11 cellular contexts compared by ENCODE assay signal in genomic region chr17:78980624-78980972, GRCh38. TPM values are rescaled to one million over a fixed set of nuclear protein-coding genes. Genes with fewer than 3 reads are reported as not detected.
A peak's percentile ranks its signal among the peaks of the same experiment; 100 is the strongest.
DNase-seq lines count a peak whose midpoint lies in the region; ATAC-seq, FAIRE-seq and TF ChIP-seq lines count a peak whose summit lies in the region.
"Had no signal": no experiment of that assay in that cellular context is flagged by ENCODE, and none has a peak within 500 bp of the region (broad histone marks: within the 10 kb centered on the region; RNA-seq: fewer than 3 reads in every experiment).

No MANE protein-coding gene starts in this region.

- H3K36me3 Mint-ChIP-seq in activated naive CD8-positive, alpha-beta T cell treated with anti-CD3 and anti-CD28 coated beads, Interleukin-2, amount 10 ng/mL, durations not matched to agents 7 days and 5 days, result peaks cover 7% of the 10 kb centered on the region
- H3K36me3 Mint-ChIP-seq in activated naive CD8-positive, alpha-beta T cell treated with anti-CD3 and anti-CD28 coated beads for 36 hours, result peaks cover 5% of the 10 kb centered on the region

- RAD21 ChIA-PET in GM12878 (lab: Charles Lee; ENCODE audit: unreplicated experiment), result no interaction called here

- TF ChIP-seq RAD21 in GM12878 (IDR thresholded peaks at IDR 0.05; ENCODE audit: insufficient read depth, low read depth, low read length), result no peak

- intact Hi-C loops in GM12878 (cut with micrococcal nuclease; ENCODE audit: unreplicated experiment), result no loop called here

- peak overlapping the region; percentile 95 for H3K27ac Mint-ChIP-seq in activated naive CD8-positive, alpha-beta T cell treated with anti-CD3 and anti-CD28 coated beads, Interleukin-2, amount 10 ng/mL, durations not matched to agents 7 days and 5 days
- no peak overlapping the region for H3K27ac Mint-ChIP-seq in activated naive CD8-positive, alpha-beta T cell treated with anti-CD3 and anti-CD28 coated beads for 36 hours

- H2AFZ ChIP-seq in GM12878 (ENCODE audit: control insufficient read depth, low read depth, low read length), result no peak overlapping the region

- no peaks in the 10 kb centered on the region for H3K9me3 ChIP-seq in GM12878 (replicated peaks; ENCODE audit: control insufficient read depth, insufficient read depth, low read length)
- no peaks in the 10 kb centered on the region for H3K9me3 ChIP-seq in mucosa of stomach (ENCODE audit: control insufficient read depth, low read length)
- H3K9me3 ChIP-seq in upper lobe of left lung, result no peaks in the 10 kb centered on the region

- no peaks in the 10 kb centered on the region for H3K79me2 ChIP-seq in GM12878 (ENCODE audit: control insufficient read depth, insufficient read depth, low read length)

- no peaks in the 10 kb centered on the region for H3K27me3 Mint-ChIP-seq in activated naive CD8-positive, alpha-beta T cell treated with anti-CD3 and anti-CD28 coated beads, Interleukin-2, amount 10 ng/mL, durations not matched to agents 7 days and 5 days
- H3K27me3 Mint-ChIP-seq in activated naive CD8-positive, alpha-beta T cell treated with anti-CD3 and anti-CD28 coated beads for 36 hours, result no peaks in the 10 kb centered on the region

- no peak for ATAC-seq in activated naive CD8-positive, alpha-beta T cell treated with anti-CD3 and anti-CD28 coated beads, Interleukin-2, amount 10 ng/mL, durations not matched to agents 7 days and 5 days (ENCODE audit: low read depth)
- ATAC-seq in GM12878 (peak; percentile 52), upper lobe of left lung (ENCODE audit: low FRiP score in 2 of 2) (no peak), GM21360 (IDR thresholded peaks at IDR 0.05; ENCODE audit: unreplicated experiment) (no peak)

- in situ Hi-C loops in GM12878 (cut with MboI), result no loop called here

- FAIRE-seq in GM12878 (lab: Jason Lieb, UNC), result no peak

- WGBS in GM12878 (ENCODE audit: insufficient coverage, insufficient replicate concordance, low lambda C conversion rate, missing lambda C conversion rate), result 13% methylated on average over 8 of the region's 8 CpGs
- 88 to 91% methylated on average over 4 to 8 of the region's 8 CpGs for WGBS in upper lobe of left lung, 2 donors

- peak overlapping the region; percentile 45 for H3K4me3 Mint-ChIP-seq in activated naive CD8-positive, alpha-beta T cell treated with anti-CD3 and anti-CD28 coated beads, Interleukin-2, amount 10 ng/mL, durations not matched to agents 7 days and 5 days
- H3K4me3 Mint-ChIP-seq in activated naive CD8-positive, alpha-beta T cell treated with anti-CD3 and anti-CD28 coated beads for 36 hours, result no peak overlapping the region

- H3K27me3 ChIP-seq in GM12878 (replicated peaks in 1 of 2; ENCODE audit: control insufficient read depth in 2 of 2, insufficient read depth in 2 of 2, low read length in 1 of 2) (no peaks in the 10 kb centered on the region), mucosa of stomach (ENCODE audit: control insufficient read depth, insufficient read depth, low read length) (no peaks in the 10 kb centered on the region), upper lobe of left lung (no peaks in the 10 kb centered on the region)

- SMC1A ChIA-PET in GM12878 (lab: Charles Lee; ENCODE audit: uncharacterized antibody, unreplicated experiment), result no interaction called here

- BruUV-seq in GM12878 (replicated peaks; lab: Mats Ljungman, UMichigan), result no TSS peak

- DNase-seq in activated naive CD8-positive, alpha-beta T cell treated with anti-CD3 and anti-CD28 coated beads, Interleukin-2, amount 10 ng/mL, durations not matched to agents 7 days and 5 days, result no peak
- no peak for DNase-seq in activated naive CD8-positive, alpha-beta T cell treated with anti-CD3 and anti-CD28 coated beads for 36 hours
- DNase-seq in GM12878 (ENCODE audit: low read depth, low spot score) (no peak), upper lobe of left lung (no peak), nucleus accumbens (lab: John Stamatoyannopoulos, UW) (no peak), COR-L47 (lab: John Stamatoyannopoulos, UW) (no peak)
- DNase-seq: activated CD4-positive, alpha-beta T cell treated with anti-CD3 and anti-CD28 coated beads for 1 hour; SW 1271 had no signal

- TF ChIP-seq CTCF in GM12878 (IDR thresholded peaks at IDR 0.05 in 2 of 3, conservative IDR thresholded peaks at IDR 0.05 in 1 of 3; ENCODE audit: control insufficient read depth in 2 of 3, extremely low read depth in 1 of 3, insufficient read depth in 1 of 3, low read depth in 3 of 3, low read length in 3 of 3), result no peak
- TF ChIP-seq CTCF in upper lobe of left lung (IDR thresholded peaks at IDR 0.05), result no peak

- no peak overlapping the region for H3K9ac ChIP-seq in GM12878 (ENCODE audit: control insufficient read depth, insufficient read depth, low read length)
- peak overlapping the region; percentile 36 for H3K9ac ChIP-seq in mucosa of stomach (ENCODE audit: low read length)

- H3K4me1 ChIP-seq in GM12878 (ENCODE audit: control insufficient read depth, insufficient read depth, low read length) (no peaks in the 10 kb centered on the region; the same call in 1 of the 2 replicates), mucosa of stomach (ENCODE audit: control insufficient read depth, insufficient read depth, low read length) (peaks cover 37% of the 10 kb centered on the region), upper lobe of left lung (peaks cover 34 to 47% (median 45%) of the 10 kb centered on the region in 4 donors)

- H3K4me2 ChIP-seq in GM12878 (ENCODE audit: control insufficient read depth, insufficient read depth), result no peak overlapping the region

- H3K27ac ChIP-seq in GM12878 (ENCODE audit: control insufficient read depth, insufficient read depth) (no peak overlapping the region), upper lobe of left lung (peak overlapping the region; percentile 68 to 84 (median 72))

- CTCF ChIA-PET in GM12878 (lab: Yijun Ruan, JAX), result interaction anchor here (2.5 kb wide), 1 partner anchor 9 kb away, joined by 10 read pairs; no protein-coding TSS in a partner anchor

- H3K4me1 Mint-ChIP-seq in activated naive CD8-positive, alpha-beta T cell treated with anti-CD3 and anti-CD28 coated beads, Interleukin-2, amount 10 ng/mL, durations not matched to agents 7 days and 5 days, result peaks cover 14% of the 10 kb centered on the region
- H3K4me1 Mint-ChIP-seq in activated naive CD8-positive, alpha-beta T cell treated with anti-CD3 and anti-CD28 coated beads for 36 hours, result peaks cover 6% of the 10 kb centered on the region

- H4K20me1 ChIP-seq in GM12878 (ENCODE audit: control insufficient read depth, insufficient read depth), result no peaks in the 10 kb centered on the region

- POLR2A ChIA-PET in activated naive CD8-positive, alpha-beta T cell treated with anti-CD3 and anti-CD28 coated beads, Interleukin-2, amount 10 ng/mL, durations not matched to agents 7 days and 5 days (lab: Charles Lee), result interaction anchor here (1.3 to 2.1 kb wide), 2 partner anchors 27 to 29 kb away, joined by 3 to 7 read pairs; partner anchors contain the start of gene CANT1
- POLR2A ChIA-PET in GM12878 (lab: Charles Lee), result no interaction called here

- H3K9me3 Mint-ChIP-seq in activated naive CD8-positive, alpha-beta T cell treated with anti-CD3 and anti-CD28 coated beads, Interleukin-2, amount 10 ng/mL, durations not matched to agents 7 days and 5 days, result no peaks in the 10 kb centered on the region
- H3K9me3 Mint-ChIP-seq in activated naive CD8-positive, alpha-beta T cell treated with anti-CD3 and anti-CD28 coated beads for 36 hours, result no peaks in the 10 kb centered on the region
- H3K9me3 Mint-ChIP-seq: activated T-helper 2 cell treated with anti-CD3 and anti-CD28 coated beads, Interferon-gamma antibody, Interleukin-2, Interleukin-4, amounts not matched to agents 10 μg/mL and 5 μg/mL and 100 μg/mL, durations not matched to agents 14 hours and 24 hours and 36 hours had no signal

- TF ChIP-seq POLR2A in GM12878 (IDR thresholded peaks at IDR 0.05; ENCODE audit: low read depth, low read length) (no peak), upper lobe of left lung (IDR thresholded peaks at IDR 0.05) (no peak)

- no peak for TF ChIP-seq EP300 in GM12878 (IDR thresholded peaks at IDR 0.05; ENCODE audit: borderline replicate concordance in 1 of 2, control insufficient read depth in 1 of 2, low read depth in 2 of 2, low read length in 2 of 2)
- no peak for TF ChIP-seq EP300 in upper lobe of left lung (IDR thresholded peaks at IDR 0.05)

- H3K36me3 ChIP-seq in GM12878 (ENCODE audit: control insufficient read depth in 2 of 2, insufficient read depth in 2 of 2, low read length in 1 of 2) (no peaks in the 10 kb centered on the region), mucosa of stomach (ENCODE audit: control insufficient read depth, insufficient read depth, low read length) (peaks cover 9% of the 10 kb centered on the region), upper lobe of left lung (no peaks in the 10 kb centered on the region)

- H3K4me3 ChIP-seq in GM12878 (no peak overlapping the region), mucosa of stomach (ENCODE audit: low read length) (no peak overlapping the region), upper lobe of left lung (no peak overlapping the region)

RNA-seq across cellular contexts. Expression of gene LGALS3BP, which starts 0.9 kb away (rescaled TPM):
- total RNA-seq in activated naive CD8-positive, alpha-beta T cell treated with anti-CD3 and anti-CD28 coated beads, Interleukin-2, amount 10 ng/mL, durations not matched to agents 7 days and 5 days, result 100 to 1,000 TPM; 193 to 222 TPM
- 10 to 100 TPM; 86.8 to 89.7 TPM for total RNA-seq in activated naive CD8-positive, alpha-beta T cell treated with anti-CD3 and anti-CD28 coated beads for 36 hours
- total RNA-seq in GM12878 (2013; cell fraction: nucleolus; rRNA removed), result 2.4 and 4.0 TPM in 2 replicates
- total RNA-seq in GM12878 (2014; rRNA removed), result 1.9 and 2.2 TPM in 2 replicates
- 1.0 TPM in 2 replicates for total RNA-seq in GM12878 (2014; rRNA removed; fragmentation: Illumina TruSeq; extraction: Trizol)
- total RNA-seq in GM12878 (2021), result 5.2 and 5.8 TPM in 2 replicates
- polyA plus RNA-seq in GM12878 (2011; ENCODE audit: low read depth), result 1.5 TPM
- polyA plus RNA-seq in GM12878 (2011; rRNA removed), result 0.82 and 2.0 TPM in 2 replicates
- polyA plus RNA-seq in GM12878 (2011; cell fraction: cytosol; rRNA removed), result 3.4 and 3.5 TPM in 2 replicates
- polyA plus RNA-seq in GM12878 (2011; cell fraction: nucleus; rRNA removed), result 9.5 and 14.8 TPM in 2 replicates
- 2.0 and 2.3 TPM in 2 replicates for polyA plus RNA-seq in GM12878 (2012)
- 1.4 and 1.7 TPM in 2 replicates for polyA plus RNA-seq in GM12878 (2014; fragmentation: Illumina TruSeq; extraction: Trizol)
- under 1 TPM; 0.52 to 0.62 TPM for polyA plus RNA-seq in GM12878 (2014; fragmentation: Nextera tagmentation; extraction: Ambion mirVana)
- polyA plus RNA-seq in GM12878 (2014; rRNA removed), result 1.8 and 2.7 TPM in 2 replicates
- 1 to 10 TPM; 2.0 to 3.5 TPM for polyA plus RNA-seq in GM12878 (2016; fragmentation: Nextera tagmentation; extraction: Ambion mirVana)
- 2.2 and 5.8 TPM in 2 replicates for polyA minus RNA-seq in GM12878 (2011; rRNA and poly(A)+ RNA removed)
- 4.8 and 5.2 TPM in 2 replicates for polyA minus RNA-seq in GM12878 (2011; cell fraction: cytosol; rRNA and poly(A)+ RNA removed)
- 2.2 and 2.5 TPM in 2 replicates for polyA minus RNA-seq in GM12878 (2011; cell fraction: nucleus; rRNA and poly(A)+ RNA removed)
- 1,000 to 10,000 TPM in 1 of 6 donors, 100 to 1,000 TPM in 5; 257 to 1,111 (median 533) TPM for total RNA-seq in upper lobe of left lung

RNA-seq across cellular contexts. Expression of gene CANT1, which starts 29.0 kb away (rescaled TPM):
- total RNA-seq in activated naive CD8-positive, alpha-beta T cell treated with anti-CD3 and anti-CD28 coated beads, Interleukin-2, amount 10 ng/mL, durations not matched to agents 7 days and 5 days, result 10 to 100 TPM; 56.0 to 61.5 TPM
- total RNA-seq in activated naive CD8-positive, alpha-beta T cell treated with anti-CD3 and anti-CD28 coated beads for 36 hours, result 10 to 100 TPM; 39.3 to 43.1 TPM
- 25.7 and 30.1 TPM in 2 replicates for total RNA-seq in GM12878 (2013; cell fraction: nucleolus; rRNA removed)
- total RNA-seq in GM12878 (2014; rRNA removed) (18.6 and 20.0 TPM in 2 replicates), GM12878 (2014; rRNA removed; fragmentation: Illumina TruSeq; extraction: Trizol) (10.7 and 12.2 TPM in 2 replicates), GM12878 (2021) (48.5 and 59.2 TPM in 2 replicates), upper lobe of left lung (10 to 100 TPM; 19.5 to 77.8 (median 38.6) TPM)
- 9.2 TPM for polyA plus RNA-seq in GM12878 (2011; ENCODE audit: low read depth)
- polyA plus RNA-seq in GM12878 (2011; rRNA removed) (20.5 and 28.8 TPM in 2 replicates), GM12878 (2014; fragmentation: Illumina TruSeq; extraction: Trizol) (13.6 and 18.4 TPM in 2 replicates), GM12878 (2014; fragmentation: Nextera tagmentation; extraction: Ambion mirVana) (1 to 10 TPM; 2.2 to 7.9 TPM), GM12878 (2014; rRNA removed) (21.8 and 23.4 TPM in 2 replicates), GM12878 (2016; fragmentation: Nextera tagmentation; extraction: Ambion mirVana) (10 to 100 TPM; 28.3 to 34.0 TPM)
- polyA plus RNA-seq in GM12878 (2011; cell fraction: cytosol; rRNA removed), result 36.5 and 38.5 TPM in 2 replicates
- 27.3 and 30.3 TPM in 2 replicates for polyA plus RNA-seq in GM12878 (2011; cell fraction: nucleus; rRNA removed)
- polyA plus RNA-seq in GM12878 (2012), result 22.0 and 25.3 TPM in 2 replicates
- polyA minus RNA-seq in GM12878 (2011; rRNA and poly(A)+ RNA removed), result 26.1 and 39.0 TPM in 2 replicates
- 16.4 and 19.6 TPM in 2 replicates for polyA minus RNA-seq in GM12878 (2011; cell fraction: cytosol; rRNA and poly(A)+ RNA removed)
- 11.4 and 20.2 TPM in 2 replicates for polyA minus RNA-seq in GM12878 (2011; cell fraction: nucleus; rRNA and poly(A)+ RNA removed)

RNA-seq across cellular contexts. Expression of gene C1QTNF1, which starts 43.4 kb away (rescaled TPM):
- total RNA-seq in activated naive CD8-positive, alpha-beta T cell treated with anti-CD3 and anti-CD28 coated beads, Interleukin-2, amount 10 ng/mL, durations not matched to agents 7 days and 5 days, result not detected
- total RNA-seq in activated naive CD8-positive, alpha-beta T cell treated with anti-CD3 and anti-CD28 coated beads for 36 hours, result under 1 TPM; 0.12 to 0.14 TPM
- total RNA-seq in GM12878 (2013; cell fraction: nucleolus; rRNA removed), result 0.56 and 0.59 TPM in 2 replicates
- total RNA-seq in GM12878 (2014; rRNA removed), result 0.28 and 0.33 TPM in 2 replicates
- 0.05 and 0.09 TPM in 2 replicates for total RNA-seq in GM12878 (2014; rRNA removed; fragmentation: Illumina TruSeq; extraction: Trizol)
- 0.21 and 0.56 TPM in 2 replicates for total RNA-seq in GM12878 (2021)
- polyA plus RNA-seq in GM12878 (2011; ENCODE audit: low read depth), result not detected
- not detected in 2 replicates for polyA plus RNA-seq in GM12878 (2011; rRNA removed)
- polyA plus RNA-seq in GM12878 (2011; cell fraction: cytosol; rRNA removed), result 0.03 and 0.08 TPM in 2 replicates
- polyA plus RNA-seq in GM12878 (2011; cell fraction: nucleus; rRNA removed), result 0.03 and 0.07 TPM in 2 replicates
- 0.07 and 0.18 TPM in 2 replicates for polyA plus RNA-seq in GM12878 (2012)
- 0.10 TPM in 1 of 2 replicates, not detected in the other for polyA plus RNA-seq in GM12878 (2014; fragmentation: Illumina TruSeq; extraction: Trizol)
- not detected for polyA plus RNA-seq in GM12878 (2014; fragmentation: Nextera tagmentation; extraction: Ambion mirVana)
- 0.46 and 1.1 TPM in 2 replicates for polyA plus RNA-seq in GM12878 (2014; rRNA removed)
- under 1 TPM in 1 of 2 experiments, not detected in 1; 0.05 TPM for polyA plus RNA-seq in GM12878 (2016; fragmentation: Nextera tagmentation; extraction: Ambion mirVana)
- not detected in 2 replicates for polyA minus RNA-seq in GM12878 (2011; rRNA and poly(A)+ RNA removed)
- not detected in 2 replicates for polyA minus RNA-seq in GM12878 (2011; cell fraction: cytosol; rRNA and poly(A)+ RNA removed)
- not detected in 2 replicates for polyA minus RNA-seq in GM12878 (2011; cell fraction: nucleus; rRNA and poly(A)+ RNA removed)
- 10 to 100 TPM in 4 of 6 donors, 1 to 10 TPM in 2; 9.3 to 30.4 (median 14.1) TPM for total RNA-seq in upper lobe of left lung
- total RNA-seq: activated T-helper 2 cell treated with anti-CD3 and anti-CD28 coated beads, Interferon-gamma antibody, Interleukin-2, Interleukin-4, amounts not matched to agents 10 μg/mL and 5 μg/mL and 100 μg/mL, durations not matched to agents 14 hours and 24 hours and 36 hours had no signal

RNA-seq across cellular contexts. Expression of gene TIMP2, which starts 55.4 kb away (rescaled TPM):
- total RNA-seq in activated naive CD8-positive, alpha-beta T cell treated with anti-CD3 and anti-CD28 coated beads, Interleukin-2, amount 10 ng/mL, durations not matched to agents 7 days and 5 days, result 1 to 10 TPM; 5.0 to 6.0 TPM
- 1 to 10 TPM; 1.2 to 1.3 TPM for total RNA-seq in activated naive CD8-positive, alpha-beta T cell treated with anti-CD3 and anti-CD28 coated beads for 36 hours
- total RNA-seq in GM12878 (2013; cell fraction: nucleolus; rRNA removed), result not detected in 2 replicates
- not detected in 2 replicates for total RNA-seq in GM12878 (2014; rRNA removed)
- total RNA-seq in GM12878 (2014; rRNA removed; fragmentation: Illumina TruSeq; extraction: Trizol), result not detected in 2 replicates
- 0.41 and 0.64 TPM in 2 replicates for total RNA-seq in GM12878 (2021)
- not detected for polyA plus RNA-seq in GM12878 (2011; ENCODE audit: low read depth)
- polyA plus RNA-seq in GM12878 (2011; rRNA removed), result 0.03 TPM in 1 of 2 replicates, not detected in the other
- 0.02 TPM in 1 of 2 replicates, not detected in the other for polyA plus RNA-seq in GM12878 (2011; cell fraction: cytosol; rRNA removed)
- not detected in 2 replicates for polyA plus RNA-seq in GM12878 (2011; cell fraction: nucleus; rRNA removed)
- not detected in 2 replicates for polyA plus RNA-seq in GM12878 (2012)
- not detected in 2 replicates for polyA plus RNA-seq in GM12878 (2014; fragmentation: Illumina TruSeq; extraction: Trizol)
- not detected for polyA plus RNA-seq in GM12878 (2014; fragmentation: Nextera tagmentation; extraction: Ambion mirVana)
- not detected in 2 replicates for polyA plus RNA-seq in GM12878 (2014; rRNA removed)
- under 1 TPM in 1 of 2 experiments, not detected in 1; 0.04 TPM for polyA plus RNA-seq in GM12878 (2016; fragmentation: Nextera tagmentation; extraction: Ambion mirVana)
- polyA minus RNA-seq in GM12878 (2011; rRNA and poly(A)+ RNA removed), result not detected in 2 replicates
- not detected in 2 replicates for polyA minus RNA-seq in GM12878 (2011; cell fraction: cytosol; rRNA and poly(A)+ RNA removed)
- polyA minus RNA-seq in GM12878 (2011; cell fraction: nucleus; rRNA and poly(A)+ RNA removed), result not detected in 2 replicates
- 100 to 1,000 TPM in 4 of 6 donors, 10 to 100 TPM in 2; 60.8 to 313 (median 145) TPM for total RNA-seq in upper lobe of left lung

Comparison
In these comparisons a context has a peak if more than half of its experiments do, and no peak if none do; other contexts are left out.
1. RNA of gene LGALS3BP, which starts 0.9 kb away (total RNA-seq): 257 to 1,111 TPM in upper lobe of left lung, 193 to 222 TPM in activated naive CD8-positive, alpha-beta T cell treated with anti-CD3 and anti-CD28 coated beads, Interleukin-2, amount 10 ng/mL, durations not matched to agents 7 days and 5 days and 86.8 to 89.7 TPM in activated naive CD8-positive, alpha-beta T cell treated with anti-CD3 and anti-CD28 coated beads for 36 hours; 1.0 to 5.8 TPM in GM12878; every median in the first group is over 10 times any median in the second.
2. RNA of gene C1QTNF1, which starts 43.4 kb away (total RNA-seq): 9.3 to 30.4 TPM in upper lobe of left lung; 0.05 to 0.59 TPM in GM12878, 0.12 to 0.14 TPM in activated naive CD8-positive, alpha-beta T cell treated with anti-CD3 and anti-CD28 coated beads for 36 hours and not detected in activated naive CD8-positive, alpha-beta T cell treated with anti-CD3 and anti-CD28 coated beads, Interleukin-2, amount 10 ng/mL, durations not matched to agents 7 days and 5 days; every median in the first group is over 4 times any median in the second.